8 cellular contexts compared by ENCODE assay signal in genomic region chr17:48724241-48725004, GRCh38. TPM values are rescaled to one million over a fixed set of nuclear protein-coding genes. Genes with fewer than 3 reads are reported as not detected.
A peak's percentile ranks its signal among the peaks of the same experiment; 100 is the strongest.
DNase-seq lines count a peak whose midpoint lies in the region; ATAC-seq and TF ChIP-seq lines count a peak whose summit lies in the region.

No MANE protein-coding gene starts in this region.

- H3K23ac ChIP-seq in mesenchymal stem cell (ENCODE audit: low read length in 2 of 2) = no peak overlapping the region

- no peak overlapping the region for H3K18ac ChIP-seq in mesenchymal stem cell (ENCODE audit: low read depth in 1 of 2, low read length in 2 of 2)

- H3F3A ChIP-seq in GM23338 (replicated peaks; ENCODE audit: low read depth) = peaks cover 34% of the 10 kb centered on the region

- H3K27ac Mint-ChIP-seq in GM23338 = no peak overlapping the region

- H3K9me3 Mint-ChIP-seq in GM23338 = no peaks in the 10 kb centered on the region

- no peak overlapping the region for H2BK12ac ChIP-seq in mesenchymal stem cell (ENCODE audit: low read length in 2 of 2)

- WGBS in mesenchymal stem cell = 16% methylated on average over 24 of the region's 32 CpGs

- no peak overlapping the region for H4K8ac ChIP-seq in mesenchymal stem cell (ENCODE audit: low read length)

- peak; percentile 40 for ATAC-seq in GM23338

- peak overlapping the region; percentile 53 for H4K91ac ChIP-seq in mesenchymal stem cell (ENCODE audit: low read length)

- H3K4me1 ChIP-seq in GM23338 (ENCODE audit: insufficient read depth) = peaks cover 36% of the 10 kb centered on the region
- peaks cover 30 to 34% of the 10 kb centered on the region in 2 donors for H3K4me1 ChIP-seq in duodenal mucosa (ENCODE audit: control insufficient read depth in 1 of 2, insufficient read depth in 2 of 2, low read length in 2 of 2)
- peaks cover 24% of the 10 kb centered on the region for H3K4me1 ChIP-seq in mesenchymal stem cell (ENCODE audit: control insufficient read depth, insufficient read depth, low read depth, low read length)

- CTCF ChIA-PET in AG04449 (lab: Yijun Ruan, JAX) = interaction anchor here (0.6 to 19.2 kb wide), 49 partner anchors 8 to 503 kb away, joined by 3 to 353 read pairs (median 4); partner anchors contain the start of gene ATP5MC1

- no peaks in the 10 kb centered on the region for H3K9me3 ChIP-seq in duodenal mucosa (ENCODE audit: control insufficient read depth in 1 of 2, low read length in 2 of 2)
- no peaks in the 10 kb centered on the region for H3K9me3 ChIP-seq in mesenchymal stem cell (ENCODE audit: control insufficient read depth, low read length)

- H3K14ac ChIP-seq in mesenchymal stem cell (ENCODE audit: low read length in 2 of 2) = no peak overlapping the region

- TF ChIP-seq CTCF in AG04449 (IDR thresholded peaks at IDR 0.05; ENCODE audit: insufficient read depth, low read length, missing control alignments) (peak; percentile 83), GM23338 (conservative IDR thresholded peaks at IDR 0.05; ENCODE audit: low read depth in 2 of 2) (peak; percentile 76 to 77)

- H3K27ac ChIP-seq in GM23338 (ENCODE audit: low read depth) (no peak overlapping the region), duodenal mucosa (ENCODE audit: low read depth, low read length) (no peak overlapping the region), mesenchymal stem cell (ENCODE audit: low read length, poor library complexity, severe bottlenecking) (no peak overlapping the region)

- H3K9ac ChIP-seq in duodenal mucosa (ENCODE audit: low read depth in 1 of 2, low read length in 2 of 2) (no peak overlapping the region), mesenchymal stem cell (ENCODE audit: low read length) (peak overlapping the region; percentile 41)

- H3K4me1 Mint-ChIP-seq in GM23338 = peaks cover 33% of the 10 kb centered on the region

- peaks cover 100% of the 10 kb centered on the region for H3K27me3 Mint-ChIP-seq in GM23338 (ENCODE audit: insufficient read depth, low read depth, poor library complexity)

- peaks cover 42% of the 10 kb centered on the region for H4K20me1 ChIP-seq in GM23338 (replicated peaks; ENCODE audit: insufficient read depth)

- peaks cover 3% of the 10 kb centered on the region; the same call in 1 of the 3 replicates for H3K36me3 Mint-ChIP-seq in GM23338 (ENCODE audit: low read depth)

- H3K36me3 ChIP-seq in GM23338 (ENCODE audit: insufficient read depth) = no peaks in the 10 kb centered on the region
- H3K36me3 ChIP-seq in duodenal mucosa (ENCODE audit: control insufficient read depth in 1 of 2, insufficient read depth in 2 of 2, low read length in 2 of 2) = no peaks in the 10 kb centered on the region
- peaks cover 0 to 3% of the 10 kb centered on the region in 2 experiments for H3K36me3 ChIP-seq in mesenchymal stem cell (ENCODE audit: control insufficient read depth in 1 of 2, insufficient read depth in 2 of 2, low read depth in 1 of 2, low read length in 2 of 2)

- no peak overlapping the region for H2BK5ac ChIP-seq in mesenchymal stem cell (ENCODE audit: low read depth, low read length, poor library complexity, severe bottlenecking)

- no peaks in the 10 kb centered on the region for H3K79me2 ChIP-seq in GM23338 (replicated peaks; ENCODE audit: insufficient read depth)

- no peak for DNase-seq in AG04449 (ENCODE audit: low read depth, low spot score)
- DNase-seq in GM23338 (ENCODE audit: low spot score) = peak; percentile 87
- peak; percentile 74 for DNase-seq in NCI-H748 (lab: John Stamatoyannopoulos, UW; ENCODE audit: unreplicated experiment)
- DNase-seq in activated CD4-positive, alpha-beta T cell treated with anti-CD3 and anti-CD28 coated beads, Interleukin-2, amount 50 U/mL, for 48 hours = peak; percentile 87 to 90
- DNase-seq in mesenchymal stem cell = peak; percentile 83
- peak; percentile 68 for DNase-seq in stimulated activated CD8-positive, alpha-beta memory T cell treated with anti-CD3 and anti-CD28 coated beads, Interleukin-15, amount 100 ng/mL, for 1 hour (ENCODE audit: low read depth)
- DNase-seq in mesenteric fat pad (ENCODE audit: low spot score) = no peak

- H3K4me3 Mint-ChIP-seq in GM23338 = peak overlapping the region; percentile 53; the same call in 2 of the 3 replicates

- H2AFZ ChIP-seq in GM23338 = no peak overlapping the region
- no peak overlapping the region for H2AFZ ChIP-seq in mesenchymal stem cell (ENCODE audit: low read depth, low read length)

- no peaks in the 10 kb centered on the region for H3K9me2 ChIP-seq in GM23338 (ENCODE audit: insufficient read depth)

- peak overlapping the region; percentile 57 for H2BK15ac ChIP-seq in mesenchymal stem cell (ENCODE audit: low read depth, poor library complexity, severe bottlenecking)

- H2AK5ac ChIP-seq in mesenchymal stem cell (ENCODE audit: low read length, severe bottlenecking) = no peak overlapping the region

- H3K4me3 ChIP-seq in AG04449 (ENCODE audit: low read depth, low read length) (no peak overlapping the region), GM23338 (no peak overlapping the region), duodenal mucosa (ENCODE audit: low read depth in 1 of 2, low read length in 2 of 2) (peak overlapping the region; percentile 16 to 33), mesenchymal stem cell (ENCODE audit: insufficient read depth in 1 of 2, low read depth in 1 of 2, low read length in 2 of 2) (peak overlapping the region in 1 of 2 experiments; percentile 68)

- no peak overlapping the region for H3K4ac ChIP-seq in mesenchymal stem cell (ENCODE audit: low read depth in 1 of 2, low read length in 2 of 2)

- no peaks in the 10 kb centered on the region for H3K79me1 ChIP-seq in mesenchymal stem cell (replicated peaks; ENCODE audit: low read length, poor library complexity, severe bottlenecking)

- POLR2A ChIA-PET in AG04449 (lab: Yijun Ruan, JAX) = no interaction called here

- no peak overlapping the region for H2BK120ac ChIP-seq in mesenchymal stem cell (ENCODE audit: low read depth, low read length)

- H3K4me2 ChIP-seq in GM23338 (peak overlapping the region; percentile 84), mesenchymal stem cell (ENCODE audit: low read length, poor library complexity, severe bottlenecking) (no peak overlapping the region)

- H3K27me3 ChIP-seq in GM23338 (ENCODE audit: insufficient read depth) (peaks cover 100% of the 10 kb centered on the region), duodenal mucosa (ENCODE audit: control insufficient read depth in 1 of 2, insufficient read depth in 2 of 2, low read length in 2 of 2) (peaks cover 93 to 94% of the 10 kb centered on the region in 2 donors), mesenchymal stem cell (ENCODE audit: control insufficient read depth in 1 of 2, insufficient read depth in 1 of 2, low read length in 2 of 2) (peaks cover 99 to 100% of the 10 kb centered on the region in 2 experiments)

TF ChIP-seq in GM23338, 12 proteins besides CTCF, POLR2A, EP300 and RAD21 (continues in another document):
- no peak for TF ChIP-seq ETS1 (IDR thresholded peaks at IDR 0.05)
- no peak for TF ChIP-seq ZNF331 (CRISPR knock-in tag; IDR thresholded peaks at IDR 0.05; ENCODE audit: low read depth)
- TF ChIP-seq JUNB (IDR thresholded peaks at IDR 0.05; ENCODE audit: unreplicated experiment) = no peak
- TF ChIP-seq POLR2AphosphoS5 (IDR thresholded peaks at IDR 0.05; ENCODE audit: low read depth) = no peak
- no peak for TF ChIP-seq REST (IDR thresholded peaks at IDR 0.05; ENCODE audit: unreplicated experiment)

RNA-seq across cellular contexts. Expression of gene PRAC2, which starts 1.4 kb away (rescaled TPM):
- total RNA-seq in GM23338 (2014; rRNA removed; shearing (Covaris generic)) = not detected in 2 replicates
- polyA plus RNA-seq in GM23338 (2016; fragmentation: Nextera tagmentation; extraction: Ambion mirVana) = not detected in 2 replicates
- 1.5 TPM for polyA plus RNA-seq in mesenchymal stem cell (2013, experiment 1 of 2)
- polyA plus RNA-seq in mesenchymal stem cell (2013, experiment 2 of 2) = 1.0 TPM
- total RNA-seq in mesenteric fat pad = not detected

RNA-seq across cellular contexts. Expression of gene PRAC1, which starts 2.1 kb away (rescaled TPM):
- total RNA-seq in GM23338 (2014; rRNA removed; shearing (Covaris generic)) = not detected in 2 replicates
- 0.70 TPM in 1 of 2 replicates, not detected in the other for polyA plus RNA-seq in GM23338 (2016; fragmentation: Nextera tagmentation; extraction: Ambion mirVana)
- polyA plus RNA-seq in mesenchymal stem cell (2013, experiment 1 of 2) = not detected
- not detected for polyA plus RNA-seq in mesenchymal stem cell (2013, experiment 2 of 2)
- not detected for total RNA-seq in mesenteric fat pad

RNA-seq across cellular contexts. Expression of gene HOXB13, which starts 4.1 kb away (rescaled TPM):
- not detected in 2 replicates for total RNA-seq in GM23338 (2014; rRNA removed; shearing (Covaris generic))
- polyA plus RNA-seq in GM23338 (2016; fragmentation: Nextera tagmentation; extraction: Ambion mirVana) = not detected in 2 replicates
- 1.3 TPM for polyA plus RNA-seq in mesenchymal stem cell (2013, experiment 1 of 2)
- polyA plus RNA-seq in mesenchymal stem cell (2013, experiment 2 of 2) = 1.2 TPM
- not detected for total RNA-seq in mesenteric fat pad

Comparison
In these comparisons a context has a peak if more than half of its experiments do, and no peak if none do; other contexts are left out.
1. DNase-seq: peak in GM23338 (single experiment), NCI-H748 (single experiment), activated CD4-positive, alpha-beta T cell treated with anti-CD3 and anti-CD28 coated beads, Interleukin-2, amount 50 U/mL, for 48 hours (2 of 2), mesenchymal stem cell (single experiment) and stimulated activated CD8-positive, alpha-beta memory T cell treated with anti-CD3 and anti-CD28 coated beads, Interleukin-15, amount 100 ng/mL, for 1 hour (single experiment); none in AG04449 (single experiment) and mesenteric fat pad (single experiment).
2. H3K4me3 ChIP-seq: peak in duodenal mucosa (2 of 2); none in AG04449 (single experiment) and GM23338 (single experiment).